Comparison of ENCODE assay signal across 8 cellular contexts in the genomic region with DNA sequence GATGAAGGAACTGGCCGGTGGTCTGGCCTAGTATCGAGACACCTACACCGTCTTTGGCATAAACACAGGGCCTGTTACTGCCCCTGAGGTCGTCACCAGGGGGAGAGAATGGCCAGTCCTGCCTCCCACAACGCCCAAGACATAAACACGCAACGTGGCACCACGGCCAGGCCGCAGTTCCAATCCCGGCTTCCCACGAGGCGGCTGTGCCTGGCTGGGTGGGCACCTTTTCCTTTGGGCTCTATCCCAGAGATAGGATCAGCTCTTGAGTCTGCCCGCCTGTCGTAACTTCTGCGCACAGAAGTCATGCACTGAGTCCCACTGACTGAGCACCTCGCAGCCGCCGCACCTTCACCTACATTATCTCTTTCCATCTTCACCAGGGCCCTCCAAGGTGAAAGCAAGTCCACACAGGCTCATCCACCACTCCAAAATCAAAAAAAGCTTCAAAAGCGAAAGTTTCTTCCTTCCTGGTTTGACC. TPM values are rescaled to one million over a fixed set of nuclear protein-coding genes. Genes with fewer than 3 reads are reported as not detected.
DNase-seq lines count a peak whose midpoint lies in the region; ATAC-seq and TF ChIP-seq lines count a peak whose summit lies in the region.

No MANE protein-coding gene starts in this region.

- peaks cover 52% of the 10 kb centered on the region for H4K20me1 ChIP-seq in neural progenitor cell (ENCODE audit: low read depth)

- peak overlapping the region; percentile 25 for H3K27ac ChIP-seq in CD4-positive, CD25-positive, alpha-beta regulatory T cell (ENCODE audit: insufficient read depth, low read length, poor library complexity, severe bottlenecking)
- no peak overlapping the region for H3K27ac ChIP-seq in neural progenitor cell

- TF ChIP-seq CTCF in endothelial cell (IDR thresholded peaks at IDR 0.05; ENCODE audit: unreplicated experiment) (no peak), neural progenitor cell (IDR thresholded peaks at IDR 0.05) (no peak), omental fat pad (IDR thresholded peaks at IDR 0.05) (no peak)

- DNase-seq in CD4-positive, CD25-positive, alpha-beta regulatory T cell, result peak in 1 of 3 donors; percentile 39
- DNase-seq in NT2/D1 (ENCODE audit: low read depth, low spot score) (no peak), endothelial cell (ENCODE audit: low spot score) (no peak), neural progenitor cell (ENCODE audit: low spot score) (no peak), ecto neural progenitor cell (ENCODE audit: low spot score) (no peak), NCI-H82 treated with DMSO at 0.1 percent for 48 hours (lab: John Stamatoyannopoulos, UW; ENCODE audit: unreplicated experiment) (no peak), omental fat pad (ENCODE audit: low spot score) (no peak), NCI-H2196 (lab: John Stamatoyannopoulos, UW; ENCODE audit: unreplicated experiment) (no peak)

- H3K4me1 ChIP-seq in CD4-positive, CD25-positive, alpha-beta regulatory T cell (ENCODE audit: control insufficient read depth, insufficient read depth, low read length, poor library complexity, severe bottlenecking), result peaks cover 35% of the 10 kb centered on the region
- H3K4me1 ChIP-seq in NT2/D1 (ENCODE audit: insufficient read depth, insufficient read length), result peaks cover 22% of the 10 kb centered on the region
- peaks cover 9% of the 10 kb centered on the region for H3K4me1 ChIP-seq in neural progenitor cell

- no peaks in the 10 kb centered on the region for H3F3A ChIP-seq in neural progenitor cell (ENCODE audit: low read depth)

- peak overlapping the region; percentile 81 to 93 (median 86) for H3K4me3 Mint-ChIP-seq in CD4-positive, CD25-positive, alpha-beta regulatory T cell
- H3K4me3 Mint-ChIP-seq in endothelial cell (ENCODE audit: unreplicated experiment), result peak overlapping the region; percentile 92
- H3K4me3 Mint-ChIP-seq in neural progenitor cell, result peak overlapping the region; percentile 89

- peak overlapping the region; percentile 85 for H3K4me2 ChIP-seq in neural progenitor cell

- peaks cover 57% of the 10 kb centered on the region for H3K79me2 ChIP-seq in neural progenitor cell (ENCODE audit: low read depth)

- H3K4me3 ChIP-seq in CD4-positive, CD25-positive, alpha-beta regulatory T cell (ENCODE audit: low read depth, low read length), result peak overlapping the region; percentile 80
- H3K4me3 ChIP-seq in NT2/D1 (ENCODE audit: insufficient read length, low read depth) (peak overlapping the region; percentile 47), neural progenitor cell (peak overlapping the region; percentile 98)

- no peaks in the 10 kb centered on the region for H3K36me3 ChIP-seq in CD4-positive, CD25-positive, alpha-beta regulatory T cell (ENCODE audit: control insufficient read depth, insufficient read depth, low read length)
- peaks cover 45% of the 10 kb centered on the region for H3K36me3 ChIP-seq in NT2/D1 (ENCODE audit: insufficient read depth, insufficient read length, low read length)
- no peaks in the 10 kb centered on the region for H3K36me3 ChIP-seq in neural progenitor cell

- H2AFZ ChIP-seq in neural progenitor cell (replicated peaks), result no peak overlapping the region

- peaks cover 16% of the 10 kb centered on the region for H3K27me3 Mint-ChIP-seq in CD4-positive, CD25-positive, alpha-beta regulatory T cell
- H3K27me3 Mint-ChIP-seq in endothelial cell (ENCODE audit: unreplicated experiment) (peaks cover 19% of the 10 kb centered on the region), neural progenitor cell (ENCODE audit: insufficient read depth, low read depth) (peaks cover 7% of the 10 kb centered on the region)

- no peaks in the 10 kb centered on the region for H3K9me3 ChIP-seq in CD4-positive, CD25-positive, alpha-beta regulatory T cell (ENCODE audit: control insufficient read depth in 2 of 2, low read length in 2 of 2)
- H3K9me3 ChIP-seq in NT2/D1 (ENCODE audit: insufficient read depth, low read length), result peaks cover 11% of the 10 kb centered on the region; the same call in 1 of the 2 replicates
- no peaks in the 10 kb centered on the region for H3K9me3 ChIP-seq in neural progenitor cell (ENCODE audit: low read depth)

- no peaks in the 10 kb centered on the region for H3K27me3 ChIP-seq in CD4-positive, CD25-positive, alpha-beta regulatory T cell (ENCODE audit: control insufficient read depth, insufficient read depth, low read length)
- H3K27me3 ChIP-seq in NT2/D1 (ENCODE audit: insufficient read depth, insufficient read length) (no peaks in the 10 kb centered on the region), neural progenitor cell (peaks cover 14% of the 10 kb centered on the region)

- no peak for ATAC-seq in CD4-positive, CD25-positive, alpha-beta regulatory T cell (ENCODE audit: low read depth in 2 of 2)
- ATAC-seq in omental fat pad (ENCODE audit: low FRiP score), result no peak

- peaks cover 26 to 63% (median 41%) of the 10 kb centered on the region in 4 donors for H3K4me1 Mint-ChIP-seq in CD4-positive, CD25-positive, alpha-beta regulatory T cell
- H3K4me1 Mint-ChIP-seq in endothelial cell (ENCODE audit: unreplicated experiment), result peaks cover 41% of the 10 kb centered on the region
- peaks cover 27% of the 10 kb centered on the region for H3K4me1 Mint-ChIP-seq in neural progenitor cell

- peak overlapping the region; percentile 59 for H3K9ac ChIP-seq in NT2/D1 (ENCODE audit: insufficient read length, low read depth)
- peak overlapping the region; percentile 75 for H3K9ac ChIP-seq in neural progenitor cell

- H3K9me3 Mint-ChIP-seq in CD4-positive, CD25-positive, alpha-beta regulatory T cell, result peaks cover 0 to 1% (median 0%) of the 10 kb centered on the region in 7 donors
- H3K9me3 Mint-ChIP-seq in endothelial cell (ENCODE audit: unreplicated experiment) (no peaks in the 10 kb centered on the region), neural progenitor cell (peaks cover 25% of the 10 kb centered on the region)

- H3K36me3 Mint-ChIP-seq in CD4-positive, CD25-positive, alpha-beta regulatory T cell, result peaks cover 18% of the 10 kb centered on the region
- peaks cover 28% of the 10 kb centered on the region for H3K36me3 Mint-ChIP-seq in endothelial cell (ENCODE audit: low read depth, unreplicated experiment)
- peaks cover 44% of the 10 kb centered on the region for H3K36me3 Mint-ChIP-seq in neural progenitor cell

- peak overlapping the region; percentile 52 to 85 (median 83) for H3K27ac Mint-ChIP-seq in CD4-positive, CD25-positive, alpha-beta regulatory T cell
- H3K27ac Mint-ChIP-seq in endothelial cell (ENCODE audit: unreplicated experiment), result peak overlapping the region; percentile 80
- peak overlapping the region; percentile 58 for H3K27ac Mint-ChIP-seq in neural progenitor cell

RNA-seq across cellular contexts. Expression of a gene that starts 1.1 kb away (rescaled TPM):
- 15.8 TPM for total RNA-seq in CD4-positive, CD25-positive, alpha-beta regulatory T cell
- polyA plus RNA-seq in CD4-positive, CD25-positive, alpha-beta regulatory T cell, result 1 to 10 TPM; 2.0 to 4.3 (median 2.9) TPM
- 44.1 TPM for total RNA-seq in endothelial cell (ENCODE audit: unreplicated experiment)
- 12.9 and 20.6 TPM in 2 replicates for total RNA-seq in neural progenitor cell (ENCODE audit: low replicate concordance)
- total RNA-seq in omental fat pad, result 10 to 100 TPM in 3 of 4 donors, 1 to 10 TPM in 1; 8.6 to 25.7 (median 16.6) TPM

RNA-seq across cellular contexts. Expression of a gene that starts 52.3 kb away (rescaled TPM):
- total RNA-seq in CD4-positive, CD25-positive, alpha-beta regulatory T cell, result 0.12 TPM
- under 1 TPM in 1 of 4 donors, not detected in 3; 0.22 TPM for polyA plus RNA-seq in CD4-positive, CD25-positive, alpha-beta regulatory T cell
- total RNA-seq in endothelial cell (ENCODE audit: unreplicated experiment) (26.2 TPM), neural progenitor cell (ENCODE audit: low replicate concordance) (2.5 TPM in 1 of 2 replicates, not detected in the other), omental fat pad (10 to 100 TPM in 2 of 4 donors, 1 to 10 TPM in 2; 1.6 to 13.7 (median 9.2) TPM)

Comparison
In these comparisons a context has a peak if more than half of its experiments do, and no peak if none do; other contexts are left out.
1. H3K4me3 ChIP-seq: peak in every context shown above with its lines; median percentile 98 in neural progenitor cell; 80 in CD4-positive, CD25-positive, alpha-beta regulatory T cell; 47 in NT2/D1.